In genomic region chr4:80295841-80296240, GRCh38 we compare ENCODE assay signal across 1 cellular context.
TF ChIP-seq lines count a peak whose summit lies in the region.

No MANE protein-coding gene starts in this region.

TF ChIP-seq in IMR-90, 13 proteins besides CTCF, POLR2A, EP300 and RAD21:
- TF ChIP-seq SMC3 (IDR thresholded peaks at IDR 0.05; ENCODE audit: low read depth, low read length): no peak
- no peak for TF ChIP-seq FOS (IDR thresholded peaks at IDR 0.05; ENCODE audit: low read depth, low read length)
- TF ChIP-seq MAZ (IDR thresholded peaks at IDR 0.05; ENCODE audit: borderline replicate concordance, low read depth, low read length): no peak
- TF ChIP-seq CEBPB (IDR thresholded peaks at IDR 0.05; ENCODE audit: low read depth, low read length): no peak
- no peak for TF ChIP-seq MXI1 (IDR thresholded peaks at IDR 0.05; ENCODE audit: borderline replicate concordance, low read depth, low read length)
- TF ChIP-seq ELK1 (IDR thresholded peaks at IDR 0.05; ENCODE audit: borderline replicate concordance, low read depth, low read length): no peak
- no peak for TF ChIP-seq MAFK (IDR thresholded peaks at IDR 0.05; ENCODE audit: low read depth, low read length)
- no peak for TF ChIP-seq USF2 (IDR thresholded peaks at IDR 0.05; ENCODE audit: low read depth, low read length)
- TF ChIP-seq CHD1 (IDR thresholded peaks at IDR 0.05; ENCODE audit: low read depth, low read length): no peak
- TF ChIP-seq BHLHE40 (IDR thresholded peaks at IDR 0.05; ENCODE audit: low read depth, low read length): no peak
- no peak for TF ChIP-seq RCOR1 (IDR thresholded peaks at IDR 0.05; ENCODE audit: insufficient replicate concordance, low read length)
- TF ChIP-seq NFE2L2 (IDR thresholded peaks at IDR 0.05; ENCODE audit: low read depth, low read length): no peak
- TF ChIP-seq RFX5 (IDR thresholded peaks at IDR 0.05; ENCODE audit: low read depth, low read length): no peak
